Comparison of ENCODE assay signal across 8 cellular contexts in genomic region chr21:37207441-37208009, GRCh38. TPM values are rescaled to one million over a fixed set of nuclear protein-coding genes. Genes with fewer than 3 reads are reported as not detected.
DNase-seq lines count a peak whose midpoint lies in the region; ATAC-seq, FAIRE-seq and TF ChIP-seq lines count a peak whose summit lies in the region.

No MANE protein-coding gene starts in this region.

- FAIRE-seq in small intestine (lab: Jason Lieb, UNC): no peak

- H2AFZ ChIP-seq in OCI-LY1 (ENCODE audit: low read length) (no peak overlapping the region), fibroblast of lung (ENCODE audit: low read length) (no peak overlapping the region)

- DNase-seq in stimulated activated CD4-positive, alpha-beta T cell treated with anti-CD3 and anti-CD28 coated beads, Interleukin-15, amount 100 ng/mL, for 24 hours: peak; percentile 13
- DNase-seq in stimulated activated CD4-positive, alpha-beta T cell treated with anti-CD3 and anti-CD28 coated beads, Interleukin-1b, Interleukin-23, amount 100 ng/mL, for 48 hours: no peak
- DNase-seq in fibroblast of lung (ENCODE audit: low read depth in 2 of 2): peak; percentile 12 to 40
- DNase-seq in small intestine: peak; percentile 25
- no peak for DNase-seq in lower leg skin (ENCODE audit: low spot score in 2 of 2)
- no peak for DNase-seq in amniotic stem cell (lab: John Stamatoyannopoulos, UW)

- H3K27me3 ChIP-seq in OCI-LY1 (ENCODE audit: insufficient read depth, low read length) (no peaks in the 10 kb centered on the region), fibroblast of lung (ENCODE audit: control insufficient read depth, insufficient read depth, low read length) (no peaks in the 10 kb centered on the region), small intestine (ENCODE audit: control insufficient read depth in 2 of 2, insufficient read depth in 2 of 2, low read length in 2 of 2) (no peaks in the 10 kb centered on the region)

- H4K20me1 ChIP-seq in OCI-LY1 (ENCODE audit: insufficient read depth, low read length) (no peaks in the 10 kb centered on the region), fibroblast of lung (ENCODE audit: control insufficient read depth, extremely low read depth, insufficient read depth, low read length) (no peaks in the 10 kb centered on the region)

- H3K9ac ChIP-seq in OCI-LY1 (ENCODE audit: low read length): no peak overlapping the region
- no peak overlapping the region for H3K9ac ChIP-seq in fibroblast of lung (ENCODE audit: insufficient read depth, low read length)

- H3K4me1 ChIP-seq in OCI-LY1 (ENCODE audit: insufficient read depth, low read length, severe bottlenecking): peaks cover 10% of the 10 kb centered on the region
- H3K4me1 ChIP-seq in fibroblast of lung (ENCODE audit: control insufficient read depth, extremely low read depth, insufficient read depth, low read length): peaks cover 2% of the 10 kb centered on the region
- no peaks in the 10 kb centered on the region for H3K4me1 ChIP-seq in small intestine (ENCODE audit: control insufficient read depth in 2 of 2, insufficient read depth in 1 of 2, low read depth in 1 of 2, low read length in 1 of 2)

- ATAC-seq in HG02870 (IDR thresholded peaks at IDR 0.05; ENCODE audit: unreplicated experiment): peak; percentile 62

- H3K36me3 ChIP-seq in OCI-LY1 (ENCODE audit: insufficient read depth, low read length): peaks cover 14% of the 10 kb centered on the region
- H3K36me3 ChIP-seq in fibroblast of lung (ENCODE audit: control insufficient read depth, insufficient read depth, low read length): peaks cover 1% of the 10 kb centered on the region
- no peaks in the 10 kb centered on the region for H3K36me3 ChIP-seq in small intestine (ENCODE audit: control insufficient read depth in 2 of 2, insufficient read depth in 2 of 2, low read length in 2 of 2)

- H3K4me2 ChIP-seq in OCI-LY1 (ENCODE audit: low read length) (peak overlapping the region; percentile 40; the same call in 1 of the 2 replicates), fibroblast of lung (ENCODE audit: extremely low read depth, insufficient read depth, low read length) (no peak overlapping the region)

- no peaks in the 10 kb centered on the region for H3K79me2 ChIP-seq in OCI-LY1 (ENCODE audit: insufficient read depth, low read length)
- H3K79me2 ChIP-seq in fibroblast of lung (ENCODE audit: control insufficient read depth, insufficient read depth, low read length): no peaks in the 10 kb centered on the region

- H3K4me3 ChIP-seq in OCI-LY1 (ENCODE audit: low read depth, low read length, poor library complexity, severe bottlenecking) (no peak overlapping the region), fibroblast of lung (replicated peaks in 1 of 4; ENCODE audit: control extremely low read depth in 1 of 4, insufficient read depth in 1 of 4, low read depth in 3 of 4, low read length in 4 of 4) (no peak overlapping the region), small intestine (ENCODE audit: low read depth in 1 of 2, low read length in 2 of 2) (no peak overlapping the region), lower leg skin (ENCODE audit: low read depth, poor library complexity, severe bottlenecking) (no peak overlapping the region)

- WGBS in small intestine, 3 donors: 37 to 39% (median 37%) methylated on average over 6 of the region's 6 CpGs
- 19 to 36% methylated on average over 6 of the region's 6 CpGs for WGBS in lower leg skin, 2 donors

- H3K9me2 ChIP-seq in OCI-LY1 (ENCODE audit: low read depth, low read length): no peaks in the 10 kb centered on the region

- intact Hi-C loops in lower leg skin (cut with DNase I; ENCODE audit: low total_unique reads): no loop called here

- H3K9me3 ChIP-seq in OCI-LY1 (ENCODE audit: low read length) (peaks cover 10% of the 10 kb centered on the region; the same call in 1 of the 2 replicates), fibroblast of lung (ENCODE audit: control insufficient read depth, insufficient read depth, low read depth, low read length) (no peaks in the 10 kb centered on the region), small intestine (ENCODE audit: control insufficient read depth, low read depth) (no peaks in the 10 kb centered on the region)

- H3F3A ChIP-seq in OCI-LY1 (ENCODE audit: insufficient read depth, low read length): no peaks in the 10 kb centered on the region

- TF ChIP-seq CTCF in OCI-LY1 (IDR thresholded peaks at IDR 0.05; ENCODE audit: low read length): no peak
- TF ChIP-seq CTCF in fibroblast of lung (conservative IDR thresholded peaks at IDR 0.05 in 1 of 2, IDR thresholded peaks at IDR 0.05 in 1 of 2; ENCODE audit: low read depth in 1 of 2, low read length in 2 of 2): no peak
- no peak for TF ChIP-seq CTCF in lower leg skin (IDR thresholded peaks at IDR 0.05)

- TF ChIP-seq POLR2A in lower leg skin (IDR thresholded peaks at IDR 0.05): no peak

- H3K27ac ChIP-seq in OCI-LY1 (ENCODE audit: low read depth, low read length, poor library complexity, severe bottlenecking): no peak overlapping the region
- H3K27ac ChIP-seq in fibroblast of lung (ENCODE audit: insufficient read depth, low read length): no peak overlapping the region
- H3K27ac ChIP-seq in small intestine (ENCODE audit: low read depth in 1 of 2, low read length in 1 of 2): peak overlapping the region in 1 of 2 donors; percentile 59

RNA-seq across cellular contexts. Expression of gene VPS26C, which starts 59.6 kb away (rescaled TPM):
- total RNA-seq in fibroblast of lung: 68.8 and 84.4 TPM in 2 replicates
- polyA plus RNA-seq in fibroblast of lung: 55.9 and 61.4 TPM in 2 replicates
- polyA plus RNA-seq in fibroblast of lung (2012): 39.2 and 47.7 TPM in 2 replicates
- polyA minus RNA-seq in fibroblast of lung (ENCODE audit: low replicate concordance): 45.0 and 47.4 TPM in 2 replicates
- polyA plus RNA-seq in small intestine: 10 to 100 TPM; 28.2 to 48.1 (median 43.4) TPM
- 10 to 100 TPM; 40.8 to 69.9 (median 49.2) TPM for total RNA-seq in lower leg skin

Comparison
In these comparisons a context has a peak if more than half of its experiments do, and no peak if none do; other contexts are left out.
1. DNase-seq: peak in stimulated activated CD4-positive, alpha-beta T cell treated with anti-CD3 and anti-CD28 coated beads, Interleukin-15, amount 100 ng/mL, for 24 hours (single experiment), fibroblast of lung (2 of 2) and small intestine (single experiment); none in stimulated activated CD4-positive, alpha-beta T cell treated with anti-CD3 and anti-CD28 coated beads, Interleukin-1b, Interleukin-23, amount 100 ng/mL, for 48 hours (single experiment), lower leg skin (0 of 2) and amniotic stem cell (single experiment).